In the genomic region with DNA sequence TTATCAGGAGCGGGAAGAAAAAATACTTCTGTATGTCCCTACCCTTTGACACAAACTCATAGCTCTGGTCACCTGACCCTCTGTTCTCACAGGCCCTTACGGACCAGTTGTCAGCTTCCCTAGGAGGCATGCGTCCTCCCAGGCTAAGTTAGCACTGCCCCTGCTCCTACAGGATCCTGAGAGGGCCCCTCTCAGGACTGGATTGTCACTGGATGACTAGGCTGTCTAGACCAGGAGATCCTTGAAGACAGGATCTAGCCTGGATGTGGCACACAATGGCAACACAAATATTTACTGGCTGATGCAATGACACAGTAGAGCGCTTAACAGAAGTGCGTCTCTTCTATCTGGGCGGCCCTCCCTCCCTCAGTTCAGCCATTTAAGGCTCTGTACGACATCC, we compare ENCODE assay signal across 14 cellular contexts. TPM values are rescaled to one million over a fixed set of nuclear protein-coding genes. Genes with fewer than 3 reads are reported as not detected.
DNase-seq lines count a peak whose midpoint lies in the region; ATAC-seq and TF ChIP-seq lines count a peak whose summit lies in the region.
"Had no signal": no experiment of that assay in that cellular context is flagged by ENCODE, and none has a peak within 500 bp of the region (broad histone marks: within the 10 kb centered on the region; RNA-seq: fewer than 3 reads in every experiment).

No MANE protein-coding gene starts in this region.

- H3K27me3 ChIP-seq in WERI-Rb-1 (ENCODE audit: insufficient read depth, low read depth, severe bottlenecking): no peaks in the 10 kb centered on the region
- H3K27me3 ChIP-seq in upper lobe of right lung: no peaks in the 10 kb centered on the region

- ATAC-seq in upper lobe of right lung (peak; percentile 76), GM18498 (IDR thresholded peaks at IDR 0.05; ENCODE audit: unreplicated experiment) (no peak)
- ATAC-seq: SK-N-SH treated with all-trans-retinoic acid at 6 μM for 48 hours had no signal

- no peaks in the 10 kb centered on the region for H3K36me3 ChIP-seq in WERI-Rb-1
- H3K36me3 ChIP-seq in upper lobe of right lung: no peaks in the 10 kb centered on the region

- TF ChIP-seq CTCF in WERI-Rb-1 (IDR thresholded peaks at IDR 0.05; ENCODE audit: low read depth, low read length) (no peak), upper lobe of right lung (IDR thresholded peaks at IDR 0.05) (no peak)

- no peaks in the 10 kb centered on the region for H3K4me1 ChIP-seq in upper lobe of right lung

- no peak overlapping the region for H3K4me3 ChIP-seq in WERI-Rb-1 (ENCODE audit: low read depth, low read length)
- no peak overlapping the region for H3K4me3 ChIP-seq in upper lobe of right lung

- DNase-seq in NCI-H748 (lab: John Stamatoyannopoulos, UW; ENCODE audit: unreplicated experiment) (peak; percentile 26), NCI-H748 treated with DMSO at 0.1 percent for 48 hours (lab: John Stamatoyannopoulos, UW) (no peak), NCI-H2029 treated with DMSO at 0.1 percent for 48 hours (lab: John Stamatoyannopoulos, UW) (peak; percentile 88), WERI-Rb-1 (no peak), upper lobe of right lung (no peak), LoVo (ENCODE audit: low spot score) (no peak), middle frontal gyrus (ENCODE audit: extremely low spot score, low spot score) (no peak)
- DNase-seq: IMR-90, NCI-H1436 treated with DMSO at 0.1 percent for 48 hours, NCI-H2107 had no signal

- H3K9me3 ChIP-seq in WERI-Rb-1 (ENCODE audit: severe bottlenecking) (no peaks in the 10 kb centered on the region), upper lobe of right lung (no peaks in the 10 kb centered on the region)

- intact Hi-C loops in upper lobe of right lung (cut with DNase I): no loop called here

- H3K27ac ChIP-seq in WERI-Rb-1 (peak overlapping the region; percentile 51), upper lobe of right lung (no peak overlapping the region)

RNA-seq across cellular contexts. Expression of a gene that starts 7.7 kb away (rescaled TPM):
- total RNA-seq in upper lobe of right lung: 0.64 TPM
- total RNA-seq: H4; IMR-90; T-helper 1 cell treated with Interleukin-12 subunit alpha and Interleukin-12 subunit beta and Interleukin-4 antibody, amounts not matched to agents 30 ng/mL and 1 ng/mL, for 36 hours had no signal

RNA-seq across cellular contexts. Expression of a gene that starts 59.2 kb away (rescaled TPM):
- 28.4 TPM for total RNA-seq in upper lobe of right lung

RNA-seq across cellular contexts. Expression of a gene that starts 59.4 kb away (rescaled TPM):
- 1.5 TPM for total RNA-seq in upper lobe of right lung
- total RNA-seq: T-helper 1 cell treated with Interleukin-12 subunit alpha and Interleukin-12 subunit beta and Interleukin-4 antibody, amounts not matched to agents 30 ng/mL and 1 ng/mL, for 36 hours had no signal

Comparison
In these comparisons a context has a peak if more than half of its experiments do, and no peak if none do; other contexts are left out.
1. DNase-seq: peak in NCI-H748 (single experiment) and NCI-H2029 treated with DMSO at 0.1 percent for 48 hours (single experiment); none in NCI-H748 treated with DMSO at 0.1 percent for 48 hours (single experiment), WERI-Rb-1 (single experiment), upper lobe of right lung (single experiment), LoVo (single experiment) and middle frontal gyrus (single experiment).